8 cellular contexts compared by ENCODE assay signal in genomic region chrX:86148024-86148511, GRCh38. TPM values are rescaled to one million over a fixed set of nuclear protein-coding genes. Genes with fewer than 3 reads are reported as not detected.
DNase-seq lines count a peak whose midpoint lies in the region; ATAC-seq, FAIRE-seq and TF ChIP-seq lines count a peak whose summit lies in the region.

TSS of gene DACH2 (plus strand) at chrX:86148451.

- peaks cover 8% of the 10 kb centered on the region for H3K4me1 Mint-ChIP-seq in activated CD8-positive, alpha-beta T cell treated with anti-CD3 and anti-CD28 coated beads for 36 hours (ENCODE audit: low read depth)
- peaks cover 32% of the 10 kb centered on the region for H3K4me1 Mint-ChIP-seq in mesothelial cell of epicardium

- no peaks in the 10 kb centered on the region for H3K9me3 Mint-ChIP-seq in activated CD8-positive, alpha-beta T cell treated with anti-CD3 and anti-CD28 coated beads for 36 hours
- H3K9me3 Mint-ChIP-seq in mesothelial cell of epicardium: no peaks in the 10 kb centered on the region

- peaks cover 23% of the 10 kb centered on the region for H3K27me3 Mint-ChIP-seq in activated CD8-positive, alpha-beta T cell treated with anti-CD3 and anti-CD28 coated beads for 36 hours
- peaks cover 71% of the 10 kb centered on the region for H3K27me3 Mint-ChIP-seq in mesothelial cell of epicardium (ENCODE audit: low read depth)

- TF ChIP-seq CTCF in D721Med (IDR thresholded peaks at IDR 0.05; ENCODE audit: insufficient read depth, missing control alignments) (no peak), mesothelial cell of epicardium (IDR thresholded peaks at IDR 0.05; ENCODE audit: unreplicated experiment) (no peak)
- no peak for TF ChIP-seq CTCF in activated CD8-positive, alpha-beta T cell treated with anti-CD3 and anti-CD28 coated beads for 36 hours (IDR thresholded peaks at IDR 0.05)

- ATAC-seq in GM21737 (IDR thresholded peaks at IDR 0.05; ENCODE audit: unreplicated experiment): peak; percentile 98
- peak; percentile 89 for ATAC-seq in activated CD8-positive, alpha-beta T cell treated with anti-CD3 and anti-CD28 coated beads for 36 hours

- POLR2A ChIA-PET in activated CD8-positive, alpha-beta T cell treated with anti-CD3 and anti-CD28 coated beads for 36 hours (lab: Charles Lee): no interaction called here

- peak; percentile 32 for DNase-seq in D721Med (ENCODE audit: insufficient read length, low spot score)
- peak; percentile 94 for DNase-seq in NCI-H146 (lab: John Stamatoyannopoulos, UW)
- DNase-seq in activated CD8-positive, alpha-beta T cell treated with anti-CD3 and anti-CD28 coated beads for 36 hours: peak; percentile 31
- DNase-seq in erythroblast (lab: John Stamatoyannopoulos, UW): peak; percentile 24 to 32
- peak; percentile 82 to 92 for DNase-seq in mesothelial cell of epicardium (ENCODE audit: low spot score in 2 of 2, unreplicated experiment in 2 of 2)
- DNase-seq in stimulated activated CD8-positive, alpha-beta memory T cell treated with anti-CD3 and anti-CD28 coated beads, Interleukin-2, amount 100 ng/mL, for 48 hours (ENCODE audit: low read depth in 2 of 2): peak; percentile 3 to 21
- DNase-seq in LoVo (ENCODE audit: low spot score): no peak

- H3K4me3 Mint-ChIP-seq in activated CD8-positive, alpha-beta T cell treated with anti-CD3 and anti-CD28 coated beads for 36 hours: peak within 1 kb of the TSS; percentile 63
- peak within 1 kb of the TSS; percentile 93 for H3K4me3 Mint-ChIP-seq in mesothelial cell of epicardium

- CTCF ChIA-PET in activated CD8-positive, alpha-beta T cell treated with anti-CD3 and anti-CD28 coated beads for 36 hours (lab: Charles Lee): no interaction called here

- no peaks in the 10 kb centered on the region for H3K36me3 Mint-ChIP-seq in activated CD8-positive, alpha-beta T cell treated with anti-CD3 and anti-CD28 coated beads for 36 hours (ENCODE audit: low read depth)
- H3K36me3 Mint-ChIP-seq in mesothelial cell of epicardium: no peaks in the 10 kb centered on the region

- TF ChIP-seq POLR2A in erythroblast (IDR thresholded peaks at IDR 0.05; ENCODE audit: low read length): no peak

- no peak for FAIRE-seq in D721Med (lab: Jason Lieb, UNC)

- intact Hi-C loops in activated CD8-positive, alpha-beta T cell treated with anti-CD3 and anti-CD28 coated beads for 36 hours (cut with micrococcal nuclease): no loop called here

- H3K27ac Mint-ChIP-seq in activated CD8-positive, alpha-beta T cell treated with anti-CD3 and anti-CD28 coated beads for 36 hours: no peak within 1 kb of the TSS
- peak within 1 kb of the TSS; percentile 89 for H3K27ac Mint-ChIP-seq in mesothelial cell of epicardium

RNA-seq across cellular contexts. Expression of gene DACH2, which starts in this region (rescaled TPM):
- total RNA-seq in activated CD8-positive, alpha-beta T cell treated with anti-CD3 and anti-CD28 coated beads for 36 hours: not detected
- total RNA-seq in mesothelial cell of epicardium: 13.7 to 16.3 TPM (median 15.8 TPM) in 3 replicates

Comparison
In these comparisons a context has a peak if more than half of its experiments do, and no peak if none do; other contexts are left out.
1. RNA of gene DACH2 (total RNA-seq): 13.7 to 16.3 TPM in mesothelial cell of epicardium; not detected in activated CD8-positive, alpha-beta T cell treated with anti-CD3 and anti-CD28 coated beads for 36 hours; every median in the first group is over 10 times any median in the second.
2. Peak in DNase-seq and ATAC-seq in activated CD8-positive, alpha-beta T cell treated with anti-CD3 and anti-CD28 coated beads for 36 hours; RNA of the gene not detected or under 1 TPM.